10 cellular contexts compared by ENCODE assay signal in genomic region chr19:534088-534487, GRCh38. TPM values are rescaled to one million over a fixed set of nuclear protein-coding genes. Genes with fewer than 3 reads are reported as not detected.
A peak's percentile ranks its signal among the peaks of the same experiment; 100 is the strongest.
DNase-seq lines count a peak whose midpoint lies in the region; ATAC-seq, FAIRE-seq and TF ChIP-seq lines count a peak whose summit lies in the region.
"Had no signal": no experiment of that assay in that cellular context is flagged by ENCODE, and none has a peak within 500 bp of the region (broad histone marks: within the 10 kb centered on the region; RNA-seq: fewer than 3 reads in every experiment).

No MANE protein-coding gene starts in this region.

- H3K4me1 Mint-ChIP-seq in activated naive CD4-positive, alpha-beta T cell treated with anti-CD3 and anti-CD28 coated beads, Interleukin-2, amount 10 ng/mL, durations not matched to agents 7 days and 5 days, result peaks cover 23% of the 10 kb centered on the region
- H3K4me1 Mint-ChIP-seq in astrocyte (ENCODE audit: low read depth, unreplicated experiment), result peaks cover 11% of the 10 kb centered on the region

- no peak for FAIRE-seq in astrocyte (lab: Jason Lieb, UNC)

- no peaks in the 10 kb centered on the region for H3K27me3 ChIP-seq in astrocyte (ENCODE audit: insufficient read depth, low read length)
- no peaks in the 10 kb centered on the region for H3K27me3 ChIP-seq in upper lobe of left lung

- H3K27ac ChIP-seq in astrocyte (ENCODE audit: low read depth, low read length) (no peak overlapping the region), mesodermal cell (ENCODE audit: low read depth, low read length, severe bottlenecking) (no peak overlapping the region), upper lobe of left lung (peak overlapping the region; percentile 79 to 97 (median 90))

- no peak overlapping the region for H2AFZ ChIP-seq in astrocyte (ENCODE audit: low read depth, low read length)

- no peaks in the 10 kb centered on the region for H3K9me3 Mint-ChIP-seq in activated naive CD4-positive, alpha-beta T cell treated with anti-CD3 and anti-CD28 coated beads, Interleukin-2, amount 10 ng/mL, durations not matched to agents 7 days and 5 days
- H3K9me3 Mint-ChIP-seq in astrocyte (ENCODE audit: unreplicated experiment), result no peaks in the 10 kb centered on the region

- no peak for TF ChIP-seq POLR2A in upper lobe of left lung (IDR thresholded peaks at IDR 0.05)

- DNase-seq in activated naive CD4-positive, alpha-beta T cell treated with anti-CD3 and anti-CD28 coated beads, Interleukin-2, amount 10 ng/mL, durations not matched to agents 7 days and 5 days, result no peak
- no peak for DNase-seq in activated naive CD4-positive, alpha-beta T cell treated with Interleukin-2 at 50 U/mL for 16 hours
- DNase-seq in astrocyte (ENCODE audit: low read depth) (no peak), upper lobe of left lung (peak in 1 of 2 donors; percentile 41), MV-4-11 (lab: John Stamatoyannopoulos, UW) (no peak), NAMALWA (ENCODE audit: low spot score) (no peak)
- DNase-seq: activated CD4-positive, alpha-beta T cell treated with anti-CD3 and anti-CD28 coated beads, Interleukin-2, amount 50 U/mL, for 4 hours; NCI-H526 had no signal

- CTCF ChIA-PET in activated naive CD4-positive, alpha-beta T cell treated with anti-CD3 and anti-CD28 coated beads, Interleukin-2, amount 10 ng/mL, durations not matched to agents 7 days and 5 days (lab: Charles Lee), result interaction anchor here (1.3 to 7.9 kb wide), 2 partner anchors 10 to 24 kb away, joined by 3 to 71 read pairs; partner anchors contain the start of gene GZMM

- H3K4me3 Mint-ChIP-seq in activated naive CD4-positive, alpha-beta T cell treated with anti-CD3 and anti-CD28 coated beads, Interleukin-2, amount 10 ng/mL, durations not matched to agents 7 days and 5 days, result peak overlapping the region; percentile 91
- H3K4me3 Mint-ChIP-seq in astrocyte (ENCODE audit: unreplicated experiment), result peak overlapping the region; percentile 92

- H3K27me3 Mint-ChIP-seq in activated naive CD4-positive, alpha-beta T cell treated with anti-CD3 and anti-CD28 coated beads, Interleukin-2, amount 10 ng/mL, durations not matched to agents 7 days and 5 days, result no peaks in the 10 kb centered on the region
- no peaks in the 10 kb centered on the region for H3K27me3 Mint-ChIP-seq in astrocyte (ENCODE audit: low read depth, unreplicated experiment)

- peaks cover 12% of the 10 kb centered on the region for H3K36me3 Mint-ChIP-seq in activated naive CD4-positive, alpha-beta T cell treated with anti-CD3 and anti-CD28 coated beads, Interleukin-2, amount 10 ng/mL, durations not matched to agents 7 days and 5 days
- H3K36me3 Mint-ChIP-seq in astrocyte (ENCODE audit: low read depth, unreplicated experiment), result peaks cover 3% of the 10 kb centered on the region

- H3K4me1 ChIP-seq in astrocyte (ENCODE audit: insufficient read depth, low read length) (peaks cover 28% of the 10 kb centered on the region), mesodermal cell (ENCODE audit: control insufficient read depth, insufficient read depth, low read length, poor library complexity, severe bottlenecking) (peaks cover 11% of the 10 kb centered on the region), upper lobe of left lung (peaks cover 28 to 47% (median 33%) of the 10 kb centered on the region in 4 donors)

- WGBS in mesodermal cell (ENCODE audit: insufficient coverage in 2 of 2), 2 experiments, result 95 to 100% methylated on average over 5 to 8 of the region's 14 CpGs
- 71 to 81% methylated on average over 11 to 14 of the region's 14 CpGs for WGBS in upper lobe of left lung, 2 donors

- TF ChIP-seq CTCF in astrocyte (IDR thresholded peaks at IDR 0.05; ENCODE audit: insufficient read depth, low read depth, low read length) (no peak), upper lobe of left lung (IDR thresholded peaks at IDR 0.05) (no peak)

- no peaks in the 10 kb centered on the region for H3K9me3 ChIP-seq in astrocyte (ENCODE audit: insufficient read depth, low read depth, low read length)
- H3K9me3 ChIP-seq in mesodermal cell (ENCODE audit: control insufficient read depth, low read length), result no peaks in the 10 kb centered on the region
- no peaks in the 10 kb centered on the region for H3K9me3 ChIP-seq in upper lobe of left lung

- no peak for TF ChIP-seq EP300 in upper lobe of left lung (IDR thresholded peaks at IDR 0.05)

- peaks cover 64% of the 10 kb centered on the region for H3K79me2 ChIP-seq in astrocyte (ENCODE audit: insufficient read depth, low read length)

- ATAC-seq in upper lobe of left lung (ENCODE audit: low FRiP score in 2 of 2) (no peak), HG03520 (IDR thresholded peaks at IDR 0.05; ENCODE audit: unreplicated experiment) (no peak)

- peaks cover 66% of the 10 kb centered on the region for H4K20me1 ChIP-seq in astrocyte (ENCODE audit: insufficient read depth, low read length)

- H3K27ac Mint-ChIP-seq in activated naive CD4-positive, alpha-beta T cell treated with anti-CD3 and anti-CD28 coated beads, Interleukin-2, amount 10 ng/mL, durations not matched to agents 7 days and 5 days, result no peak overlapping the region
- no peak overlapping the region for H3K27ac Mint-ChIP-seq in astrocyte (ENCODE audit: unreplicated experiment)

- H3K36me3 ChIP-seq in astrocyte (ENCODE audit: insufficient read depth, low read length) (no peaks in the 10 kb centered on the region), mesodermal cell (ENCODE audit: control insufficient read depth, insufficient read depth, low read length) (peaks cover 52% of the 10 kb centered on the region), upper lobe of left lung (peaks cover 9 to 42% (median 30%) of the 10 kb centered on the region in 4 donors)

- H3K4me3 ChIP-seq in astrocyte (ENCODE audit: insufficient read depth, low read depth, low read length) (peak overlapping the region; percentile 76), mesodermal cell (ENCODE audit: extremely low read depth, insufficient read depth, low read length, poor library complexity, severe bottlenecking) (peak overlapping the region; percentile 98), upper lobe of left lung (peak overlapping the region in 2 of 4 donors; percentile 73 to 100)

- H3K4me2 ChIP-seq in astrocyte (ENCODE audit: low read length), result peak overlapping the region; percentile 92

- peak overlapping the region; percentile 85 for H3K9ac ChIP-seq in astrocyte (ENCODE audit: low read length)

RNA-seq across cellular contexts. Expression of gene CDC34, which starts 2.5 kb away (rescaled TPM):
- total RNA-seq in astrocyte, result 190 and 192 TPM in 2 replicates
- polyA plus RNA-seq in mesodermal cell (2013, experiment 1 of 2), result 170 TPM
- polyA plus RNA-seq in mesodermal cell (2013, experiment 2 of 2), result 138 TPM
- 100 to 1,000 TPM in 1 of 6 donors, 10 to 100 TPM in 5; 42.7 to 140 (median 52.4) TPM for total RNA-seq in upper lobe of left lung

RNA-seq across cellular contexts. Expression of gene GZMM, which starts 9.8 kb away (rescaled TPM):
- total RNA-seq in astrocyte (0.70 and 0.75 TPM in 2 replicates), upper lobe of left lung (1 to 10 TPM in 4 of 6 donors, not detected in 2; 2.3 to 6.1 (median 3.8) TPM)
- not detected for polyA plus RNA-seq in mesodermal cell (2013, experiment 1 of 2)
- polyA plus RNA-seq in mesodermal cell (2013, experiment 2 of 2), result not detected

RNA-seq across cellular contexts. Expression of gene TPGS1, which starts 26.8 kb away (rescaled TPM):
- total RNA-seq in astrocyte, result 17.9 and 20.4 TPM in 2 replicates
- polyA plus RNA-seq in mesodermal cell (2013, experiment 1 of 2), result 17.5 TPM
- 12.8 TPM for polyA plus RNA-seq in mesodermal cell (2013, experiment 2 of 2)
- 10 to 100 TPM; 30.9 to 67.1 (median 40.1) TPM for total RNA-seq in upper lobe of left lung

RNA-seq across cellular contexts. Expression of gene MADCAM1, which starts 37.8 kb away (rescaled TPM):
- total RNA-seq in astrocyte, result 0.57 and 0.60 TPM in 2 replicates
- 0.70 TPM for polyA plus RNA-seq in mesodermal cell (2013, experiment 1 of 2)
- polyA plus RNA-seq in mesodermal cell (2013, experiment 2 of 2), result 0.25 TPM
- 1 to 10 TPM in 2 of 6 donors, under 1 TPM in 2, not detected in 2; 0.63 to 3.1 (median 1.1) TPM for total RNA-seq in upper lobe of left lung

RNA-seq across cellular contexts. Expression of gene BSG, which starts 38.3 kb away (rescaled TPM):
- total RNA-seq in astrocyte (807 and 871 TPM in 2 replicates), upper lobe of left lung (100 to 1,000 TPM; 222 to 429 (median 387) TPM)
- 789 TPM for polyA plus RNA-seq in mesodermal cell (2013, experiment 1 of 2)
- polyA plus RNA-seq in mesodermal cell (2013, experiment 2 of 2), result 677 TPM

Comparison
In these comparisons a context has a peak if more than half of its experiments do, and no peak if none do; other contexts are left out.
1. H3K27ac ChIP-seq: peak in upper lobe of left lung (4 of 4); none in astrocyte (single experiment) and mesodermal cell (single experiment).